ENCODE assay signal across 1 cellular context in the genomic region with DNA sequence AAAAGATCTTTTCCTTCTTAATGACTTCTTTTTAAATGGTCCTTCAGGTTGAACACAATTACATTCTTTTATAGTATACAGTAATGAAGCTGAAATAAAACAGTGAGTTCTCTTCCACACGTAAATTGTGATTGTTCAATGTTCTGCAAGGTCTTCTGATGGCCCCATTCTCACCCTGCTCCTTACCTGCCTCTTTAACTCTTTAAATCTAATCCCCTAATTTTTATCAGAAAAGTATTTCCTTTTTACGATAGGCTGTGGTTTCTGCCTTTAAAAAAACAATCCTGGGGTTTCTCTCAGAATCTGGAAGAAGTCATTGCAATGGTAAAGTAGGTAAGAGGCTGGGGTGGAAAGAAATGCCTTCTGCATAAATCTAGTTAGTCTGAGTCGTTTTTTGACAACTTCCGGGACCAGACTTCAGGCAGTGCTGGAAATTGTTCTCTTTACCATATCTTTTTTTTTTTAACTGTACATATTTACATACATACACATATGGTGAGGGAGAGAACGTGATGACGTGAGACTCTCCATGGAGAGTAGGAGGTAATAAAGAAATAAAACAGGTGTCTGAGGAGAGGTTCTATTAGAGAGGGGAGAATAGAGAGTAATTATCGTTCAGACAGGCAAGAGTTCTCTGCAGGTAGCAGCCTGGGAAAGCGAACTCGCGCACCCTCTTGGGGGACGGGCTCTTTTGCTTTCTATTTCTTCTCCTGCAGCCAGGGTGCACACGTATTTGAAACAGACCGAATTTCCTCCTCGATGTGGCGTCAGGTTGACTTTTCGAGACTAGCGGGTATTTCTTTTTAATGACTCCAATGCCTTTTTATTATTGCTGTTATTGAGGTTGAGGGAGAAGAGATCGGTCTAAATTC.
TF ChIP-seq lines count a peak whose summit lies in the region.

A gene (plus strand): TSS at position 730 of the 872 bp plus-strand sequence. CDS start 467 bp downstream, outside the sequence.

TF ChIP-seq in GM12878, 131 proteins besides CTCF, POLR2A, EP300 and RAD21 (continued from another document):
- TF ChIP-seq, protein P1, sequence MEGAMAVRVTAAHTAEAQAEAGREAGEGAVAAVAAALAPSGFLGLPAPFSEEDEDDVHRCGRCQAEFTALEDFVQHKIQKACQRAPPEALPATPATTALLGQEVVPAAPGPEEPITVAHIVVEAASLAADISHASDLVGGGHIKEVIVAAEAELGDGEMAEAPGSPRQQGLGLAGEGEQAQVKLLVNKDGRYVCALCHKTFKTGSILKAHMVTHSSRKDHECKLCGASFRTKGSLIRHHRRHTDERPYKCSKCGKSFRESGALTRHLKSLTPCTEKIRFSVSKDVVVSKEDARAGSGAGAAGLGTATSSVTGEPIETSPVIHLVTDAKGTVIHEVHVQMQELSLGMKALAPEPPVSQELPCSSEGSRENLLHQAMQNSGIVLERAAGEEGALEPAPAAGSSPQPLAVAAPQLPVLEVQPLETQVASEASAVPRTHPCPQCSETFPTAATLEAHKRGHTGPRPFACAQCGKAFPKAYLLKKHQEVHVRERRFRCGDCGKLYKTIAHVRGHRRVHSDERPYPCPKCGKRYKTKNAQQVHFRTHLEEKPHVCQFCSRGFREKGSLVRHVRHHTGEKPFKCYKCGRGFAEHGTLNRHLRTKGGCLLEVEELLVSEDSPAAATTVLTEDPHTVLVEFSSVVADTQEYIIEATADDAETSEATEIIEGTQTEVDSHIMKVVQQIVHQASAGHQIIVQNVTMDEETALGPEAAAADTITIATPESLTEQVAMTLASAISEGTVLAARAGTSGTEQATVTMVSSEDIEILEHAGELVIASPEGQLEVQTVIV (IDR thresholded peaks at IDR 0.05; ENCODE audit: borderline replicate concordance, partially characterized antibody), result no peak
- TF ChIP-seq NBN (IDR thresholded peaks at IDR 0.05), result peak; percentile 67
- TF ChIP-seq FOS (IDR thresholded peaks at IDR 0.05; ENCODE audit: borderline replicate concordance, extremely low read depth, insufficient read length), result no peak
- TF ChIP-seq, protein P2, sequence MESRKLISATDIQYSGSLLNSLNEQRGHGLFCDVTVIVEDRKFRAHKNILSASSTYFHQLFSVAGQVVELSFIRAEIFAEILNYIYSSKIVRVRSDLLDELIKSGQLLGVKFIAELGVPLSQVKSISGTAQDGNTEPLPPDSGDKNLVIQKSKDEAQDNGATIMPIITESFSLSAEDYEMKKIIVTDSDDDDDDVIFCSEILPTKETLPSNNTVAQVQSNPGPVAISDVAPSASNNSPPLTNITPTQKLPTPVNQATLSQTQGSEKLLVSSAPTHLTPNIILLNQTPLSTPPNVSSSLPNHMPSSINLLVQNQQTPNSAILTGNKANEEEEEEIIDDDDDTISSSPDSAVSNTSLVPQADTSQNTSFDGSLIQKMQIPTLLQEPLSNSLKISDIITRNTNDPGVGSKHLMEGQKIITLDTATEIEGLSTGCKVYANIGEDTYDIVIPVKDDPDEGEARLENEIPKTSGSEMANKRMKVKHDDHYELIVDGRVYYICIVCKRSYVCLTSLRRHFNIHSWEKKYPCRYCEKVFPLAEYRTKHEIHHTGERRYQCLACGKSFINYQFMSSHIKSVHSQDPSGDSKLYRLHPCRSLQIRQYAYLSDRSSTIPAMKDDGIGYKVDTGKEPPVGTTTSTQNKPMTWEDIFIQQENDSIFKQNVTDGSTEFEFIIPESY (IDR thresholded peaks at IDR 0.05), result no peak
- TF ChIP-seq ZNF24 (IDR thresholded peaks at IDR 0.05), result 0 out of 2 replicates have a peak, but pooled peaks have one; percentile 5
- TF ChIP-seq JUND (IDR thresholded peaks at IDR 0.05; ENCODE audit: low read depth, low read length), result no peak
- no peak for TF ChIP-seq STAT1 (conservative IDR thresholded peaks at IDR 0.05)
